ENCODE assay signal across 27 cellular contexts in the genomic region with DNA sequence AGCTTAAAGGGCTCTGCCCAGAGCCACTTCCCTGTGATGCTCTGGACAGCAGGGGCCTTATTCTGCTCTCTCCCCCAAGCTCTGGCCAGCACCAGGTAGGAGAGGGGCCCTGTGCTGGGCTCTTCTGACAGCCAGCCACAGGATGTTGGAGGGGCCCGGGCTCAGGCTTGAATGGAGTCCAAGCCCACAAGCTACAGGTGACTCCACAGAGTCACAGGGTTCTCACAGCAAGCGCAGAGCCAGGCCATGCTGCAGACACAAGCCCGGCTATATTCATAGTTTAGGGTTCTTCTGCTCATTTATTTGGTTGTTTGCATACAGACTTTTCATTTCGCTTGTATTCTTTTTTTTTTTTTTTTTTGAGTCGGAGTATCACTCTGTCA.
A peak's percentile ranks its signal among the peaks of the same experiment; 100 is the strongest.
DNase-seq lines count a peak whose midpoint lies in the region; ATAC-seq, FAIRE-seq and TF ChIP-seq lines count a peak whose summit lies in the region.
"Had no signal": no experiment of that assay in that cellular context is flagged by ENCODE, and none has a peak within 500 bp of the region (broad histone marks: within the 10 kb centered on the region; RNA-seq: fewer than 3 reads in every experiment).

No MANE protein-coding gene starts in this region.

- no peaks in the 10 kb centered on the region for H3K4me1 Mint-ChIP-seq in GM23338
- H3K4me1 Mint-ChIP-seq: CD14-positive monocyte; CD4-positive, alpha-beta memory T cell; CD4-positive, CD25-positive, alpha-beta regulatory T cell; CD8-positive, alpha-beta memory T cell had no signal

- H3K9ac ChIP-seq in HepG2 (ENCODE audit: insufficient read depth, low read depth, low read length) = no peak overlapping the region
- no peak overlapping the region for H3K9ac ChIP-seq in kidney (ENCODE audit: low read length in 2 of 2)
- H3K9ac ChIP-seq: BLaER1 had no signal

- H3K27me3 ChIP-seq in right lobe of liver = no peaks in the 10 kb centered on the region
- H3K27me3 ChIP-seq in HepG2 (ENCODE audit: control insufficient read depth in 1 of 2, insufficient read depth in 2 of 2, low read length in 2 of 2) = peaks cover 11 to 61% of the 10 kb centered on the region in 2 experiments
- peaks cover 0 to 68% (median 0%) of the 10 kb centered on the region in 7 donors for H3K27me3 ChIP-seq in spleen (replicated peaks in 1 of 7)
- no peaks in the 10 kb centered on the region for H3K27me3 ChIP-seq in GM23338 (ENCODE audit: insufficient read depth)
- H3K27me3 ChIP-seq in vagina = no peaks in the 10 kb centered on the region
- H3K27me3 ChIP-seq: BE2C had no signal

- H3K9me2 ChIP-seq in GM23338 (ENCODE audit: insufficient read depth) = no peaks in the 10 kb centered on the region

- no peak overlapping the region for H3K27ac Mint-ChIP-seq in GM23338
- H3K27ac Mint-ChIP-seq: CD14-positive monocyte; CD4-positive, alpha-beta memory T cell; CD4-positive, CD25-positive, alpha-beta regulatory T cell; CD8-positive, alpha-beta memory T cell had no signal

- POLR2A ChIA-PET in HepG2 (lab: Yijun Ruan, JAX) = no interaction called here

- H3K4me1 ChIP-seq in right lobe of liver = no peaks in the 10 kb centered on the region
- H3K4me1 ChIP-seq in HepG2 (ENCODE audit: insufficient read depth, low read length) = no peaks in the 10 kb centered on the region
- H3K4me1 ChIP-seq in kidney (ENCODE audit: control insufficient read depth in 1 of 2, insufficient read depth in 1 of 2, low read depth in 1 of 2, low read length in 2 of 2) = no peaks in the 10 kb centered on the region
- no peaks in the 10 kb centered on the region for H3K4me1 ChIP-seq in spleen
- no peaks in the 10 kb centered on the region for H3K4me1 ChIP-seq in GM23338 (ENCODE audit: insufficient read depth)
- H3K4me1 ChIP-seq in vagina = no peaks in the 10 kb centered on the region
- H3K4me1 ChIP-seq: BE2C, BLaER1 had no signal

- H3F3A ChIP-seq in GM23338 (replicated peaks; ENCODE audit: low read depth) = no peaks in the 10 kb centered on the region

- TF ChIP-seq RAD21 in HepG2 (CRISPR knock-in tag; IDR thresholded peaks at IDR 0.05) = no peak

- H2AFZ ChIP-seq in HepG2 (ENCODE audit: low read length) = no peak overlapping the region
- no peak overlapping the region for H2AFZ ChIP-seq in GM23338

- H3K4me2 ChIP-seq in HepG2 (ENCODE audit: low read depth, low read length) (no peak overlapping the region), GM23338 (no peak overlapping the region)
- H3K4me2 ChIP-seq: BLaER1 had no signal

- H3K4me3 Mint-ChIP-seq in GM23338 = no peak overlapping the region
- H3K4me3 Mint-ChIP-seq: CD14-positive monocyte; CD4-positive, alpha-beta memory T cell; CD4-positive, CD25-positive, alpha-beta regulatory T cell; CD8-positive, alpha-beta memory T cell had no signal

- H3K36me3 Mint-ChIP-seq in GM23338 (ENCODE audit: low read depth) = no peaks in the 10 kb centered on the region
- H3K36me3 Mint-ChIP-seq: CD14-positive monocyte; CD4-positive, alpha-beta memory T cell; CD4-positive, CD25-positive, alpha-beta regulatory T cell; CD8-positive, alpha-beta memory T cell had no signal

- in situ Hi-C loops in HepG2 (cut with HindIII; ENCODE audit: extremely low pct_ligation_motif_present, low pct_unique_long_range_greater_than_20kb) = no loop called here

- FAIRE-seq in HepG2 (lab: Jason Lieb, UNC) (no peak), kidney (lab: Jason Lieb, UNC) (no peak)
- FAIRE-seq: A204.1, GM12878, GM12892 had no signal

- DNase-seq in right lobe of liver (peak in 2 of 3 donors; percentile 6 to 29), HepG2 (ENCODE audit: low spot score) (no peak), kidney (peak; percentile 39), spleen (peak; percentile 33), GM23338 (ENCODE audit: low spot score) (no peak), vagina (ENCODE audit: extremely low spot score in 2 of 2) (no peak)
- DNase-seq: 8988T; ACHN; BE2C; C1 segment of cervical spinal cord; CD4-positive, alpha-beta memory T cell; CD4-positive, CD25-positive, alpha-beta regulatory T cell; COR-L47; DMS 273 treated with DMSO at 0.1 percent for 48 hours; DMS153; DMS53; DMS79; DND-41; EL; GDM1 had no signal

- BruUV-seq in HepG2 (replicated peaks; lab: Mats Ljungman, UMichigan) = no TSS peak

- H3K9me3 ChIP-seq in right lobe of liver (no peaks in the 10 kb centered on the region), HepG2 (ENCODE audit: low read length) (no peaks in the 10 kb centered on the region), kidney (ENCODE audit: control insufficient read depth in 1 of 2, low read length in 2 of 2) (no peaks in the 10 kb centered on the region), spleen (no peaks in the 10 kb centered on the region), vagina (no peaks in the 10 kb centered on the region)
- H3K9me3 ChIP-seq: BLaER1 had no signal

- no peak overlapping the region for H3K4me3 ChIP-seq in right lobe of liver
- H3K4me3 ChIP-seq in HepG2 (replicated peaks in 1 of 3; ENCODE audit: insufficient read depth in 1 of 3, low read depth in 2 of 3, low read length in 3 of 3) = no peak overlapping the region
- no peak overlapping the region for H3K4me3 ChIP-seq in kidney (ENCODE audit: low read length in 2 of 2)
- no peak overlapping the region for H3K4me3 ChIP-seq in spleen
- no peak overlapping the region for H3K4me3 ChIP-seq in GM23338
- H3K4me3 ChIP-seq in vagina = no peak overlapping the region
- H3K4me3 ChIP-seq: BLaER1, GM12878 had no signal

- TF ChIP-seq EP300 in HepG2 (IDR thresholded peaks at IDR 0.05; ENCODE audit: low read depth in 2 of 2, low read length in 2 of 2) = no peak
- no peak for TF ChIP-seq EP300 in HepG2 (CRISPR knock-in tag; IDR thresholded peaks at IDR 0.05; ENCODE audit: borderline replicate concordance)

- TF ChIP-seq POLR2A in right lobe of liver (IDR thresholded peaks at IDR 0.05) (no peak), HepG2 (IDR thresholded peaks at IDR 0.05; ENCODE audit: insufficient read depth in 1 of 2, low read depth in 2 of 2, low read length in 2 of 2) (no peak), spleen (IDR thresholded peaks at IDR 0.05) (no peak), vagina (IDR thresholded peaks at IDR 0.05) (no peak)

- CTCF ChIA-PET in HepG2 (lab: Yijun Ruan, JAX; ENCODE audit: low intra/inter-chr PET ratio, low total read pairs) = no interaction called here

- no peaks in the 10 kb centered on the region; the same call in 2 of the 3 replicates for H3K9me3 Mint-ChIP-seq in GM23338
- H3K9me3 Mint-ChIP-seq: CD8-positive, alpha-beta memory T cell had no signal

- H3K79me2 ChIP-seq in HepG2 (ENCODE audit: insufficient read depth, low read length) (no peaks in the 10 kb centered on the region), GM23338 (replicated peaks; ENCODE audit: insufficient read depth) (no peaks in the 10 kb centered on the region)

- WGBS in right lobe of liver (ENCODE audit: insufficient coverage, low coverage, low lambda C conversion rate, missing lambda C conversion rate) = 56% methylated on average over 3 of the region's 5 CpGs
- WGBS in HepG2 (ENCODE audit: low lambda C conversion rate) = 6% methylated on average over 4 of the region's 5 CpGs
- WGBS in spleen, 5 donors = 78 to 86% (median 79%) methylated on average over 5 of the region's 5 CpGs

- H3K27ac ChIP-seq in right lobe of liver (no peak overlapping the region), HepG2 (ENCODE audit: extremely low read length, insufficient read depth, low read length) (no peak overlapping the region), kidney (ENCODE audit: low read depth in 2 of 2, low read length in 2 of 2) (no peak overlapping the region), spleen (no peak overlapping the region), GM23338 (ENCODE audit: low read depth) (no peak overlapping the region), vagina (no peak overlapping the region)
- H3K27ac ChIP-seq: BLaER1 had no signal

- H3K36me3 ChIP-seq in right lobe of liver (no peaks in the 10 kb centered on the region), HepG2 (replicated peaks in 1 of 2; ENCODE audit: control insufficient read depth in 1 of 2, insufficient read depth in 2 of 2, low read length in 2 of 2) (no peaks in the 10 kb centered on the region), kidney (ENCODE audit: control insufficient read depth in 1 of 2, insufficient read depth in 2 of 2, low read length in 2 of 2) (no peaks in the 10 kb centered on the region), spleen (no peaks in the 10 kb centered on the region), GM23338 (ENCODE audit: insufficient read depth) (no peaks in the 10 kb centered on the region), vagina (no peaks in the 10 kb centered on the region)
- H3K36me3 ChIP-seq: BE2C, BLaER1 had no signal

- no peaks in the 10 kb centered on the region for H4K20me1 ChIP-seq in HepG2 (ENCODE audit: insufficient read depth, low read length)
- no peaks in the 10 kb centered on the region for H4K20me1 ChIP-seq in GM23338 (replicated peaks; ENCODE audit: insufficient read depth)

- ATAC-seq in right lobe of liver (no peak), HepG2 (no peak), GM23338 (no peak), GM18519 (IDR thresholded peaks at IDR 0.05; ENCODE audit: low FRiP score, unreplicated experiment) (no peak)
- ATAC-seq: GM12878 had no signal

- TF ChIP-seq CTCF in right lobe of liver (IDR thresholded peaks at IDR 0.05) = no peak
- no peak for TF ChIP-seq CTCF in HepG2 (CRISPR knock-in tag; IDR thresholded peaks at IDR 0.05)
- TF ChIP-seq CTCF in kidney (IDR thresholded peaks at IDR 0.05; ENCODE audit: borderline replicate concordance, extremely low read depth, insufficient read depth) = no peak
- TF ChIP-seq CTCF in spleen (IDR thresholded peaks at IDR 0.05 in 8 of 11, conservative IDR thresholded peaks at IDR 0.05 in 3 of 11) = no peak
- no peak for TF ChIP-seq CTCF in GM23338 (conservative IDR thresholded peaks at IDR 0.05; ENCODE audit: low read depth in 2 of 2)
- no peak for TF ChIP-seq CTCF in vagina (IDR thresholded peaks at IDR 0.05)

- H3K27me3 Mint-ChIP-seq in GM23338 (ENCODE audit: insufficient read depth, low read depth, poor library complexity) = peaks cover 3% of the 10 kb centered on the region
- H3K27me3 Mint-ChIP-seq: CD4-positive, CD25-positive, alpha-beta regulatory T cell had no signal

- intact Hi-C loops in right lobe of liver (cut with DNase I) = no loop called here
- intact Hi-C loops in HepG2 (cut with micrococcal nuclease; ENCODE audit: unreplicated experiment) = no loop called here
- intact Hi-C loops in kidney (cut with DNase I) = no loop called here
- intact Hi-C loops in spleen (cut with DNase I; ENCODE audit: low total_unique reads) = no loop called here
- intact Hi-C loops in vagina (cut with DNase I) = no loop called here

Comparison
In these comparisons a context has a peak if more than half of its experiments do, and no peak if none do; other contexts are left out.
1. DNase-seq: peak in right lobe of liver (2 of 3), kidney (single experiment) and spleen (single experiment); none in HepG2 (single experiment), GM23338 (single experiment) and vagina (0 of 2).